Comparison of ENCODE assay signal across 25 cellular contexts in the genomic region with DNA sequence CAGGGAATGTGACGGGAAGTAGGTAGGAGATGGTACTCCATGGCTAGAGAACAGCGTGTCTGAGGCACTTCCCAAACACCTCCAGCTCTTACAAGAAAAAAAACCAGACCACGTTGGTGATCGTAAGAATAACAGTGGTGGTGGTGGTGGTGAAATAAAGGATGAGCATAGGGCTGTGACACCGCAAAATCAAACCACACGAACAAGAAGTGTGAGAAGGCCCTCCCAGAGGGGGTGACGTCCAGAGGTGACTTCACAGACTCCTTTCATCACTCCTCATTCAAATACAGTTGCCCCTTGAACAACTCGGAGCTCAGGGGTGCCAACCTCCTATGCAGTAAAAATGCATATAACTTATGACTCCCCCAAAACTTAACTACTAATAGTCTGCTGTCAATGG.
"Had no signal": no experiment of that assay in that cellular context is flagged by ENCODE, and none has a peak within 500 bp of the region (broad histone marks: within the 10 kb centered on the region; RNA-seq: fewer than 3 reads in every experiment).

No MANE protein-coding gene starts in this region.

- H3K9me3 ChIP-seq: gastrocnemius medialis, heart left ventricle, left lung, prostate gland, right atrium auricular region, stomach, testis, tibial artery had no signal

- H3K27me3 ChIP-seq: gastrocnemius medialis, heart left ventricle, hepatocyte, left lung, neural progenitor cell, right atrium auricular region, stomach, testis, tibial artery had no signal

- H3K9me3 Mint-ChIP-seq: nephron, neural progenitor cell, type B pancreatic cell had no signal

- ATAC-seq: esophagus mucosa, gastrocnemius medialis, heart left ventricle, left cardiac atrium, left lung, sciatic nerve had no signal

- DNase-seq: cortex of kidney; foreskin fibroblast; gastrocnemius medialis; heart left ventricle; left cardiac atrium; left lung; mesendoderm; midbrain; stimulated activated CD4-positive, alpha-beta T cell treated with anti-CD3 and anti-CD28 coated beads, Interleukin-12 subunit alpha, Interleukin-12 subunit beta, amount 100 ng/mL, for 4 hours; stimulated activated CD4-positive, alpha-beta T cell treated with anti-CD3 and anti-CD28 coated beads, Interleukin-1b, Interleukin-23, amount 100 ng/mL, for 48 hours; stimulated activated CD4-positive, alpha-beta T cell treated with anti-CD3 and anti-CD28 coated beads, Interleukin-4, amount 100 ng/mL, for 1 hour; stimulated activated CD8-positive, alpha-beta memory T cell treated with anti-CD3 and anti-CD28 coated beads, Interleukin-4, amount 100 ng/mL, for 48 hours; stimulated activated naive CD4-positive, alpha-beta T cell treated with Interleukin-2 at 50 U/mL for 16 hours; stomach; testis; tibial artery had no signal

- H3K4me1 ChIP-seq: left lung, prostate gland, right atrium auricular region, stomach, testis, tibial artery had no signal

- H3K4me3 ChIP-seq: gastrocnemius medialis, heart left ventricle, hepatocyte, left lung, neural progenitor cell, prostate gland, right atrium auricular region, smooth muscle cell, stomach, testis, tibial artery had no signal

- H3K27ac Mint-ChIP-seq: nephron, neural progenitor cell, type B pancreatic cell had no signal

- H3K36me3 ChIP-seq: gastrocnemius medialis, neural progenitor cell, prostate gland, right atrium auricular region had no signal

- H3K4me3 Mint-ChIP-seq: nephron, neural progenitor cell, type B pancreatic cell had no signal
